ENCODE assay signal across 17 cellular contexts in the genomic region with DNA sequence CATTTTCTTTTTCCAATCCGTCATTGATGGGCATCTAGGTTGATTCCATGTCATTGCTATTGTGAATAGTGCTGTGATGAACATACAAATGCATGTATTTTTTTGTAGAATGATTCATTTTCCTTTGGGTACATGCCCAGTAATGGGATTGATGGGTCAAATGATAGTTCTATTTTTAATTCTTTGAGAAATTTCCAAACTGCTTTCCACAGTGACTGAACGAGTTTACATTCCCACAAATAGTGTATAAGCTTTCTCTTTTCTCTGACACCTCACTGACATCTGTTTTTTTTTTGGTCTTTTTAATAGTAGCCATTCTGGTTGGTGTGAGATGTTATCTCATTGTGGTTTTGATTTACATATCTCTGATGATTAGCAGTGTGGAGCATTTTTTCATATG.
"Had no signal": no experiment of that assay in that cellular context is flagged by ENCODE, and none has a peak within 500 bp of the region (broad histone marks: within the 10 kb centered on the region; RNA-seq: fewer than 3 reads in every experiment).

No MANE protein-coding gene starts in this region.

- H3K4me2 ChIP-seq: hepatocyte had no signal

- H3K36me3 Mint-ChIP-seq: naive thymus-derived CD4-positive, alpha-beta T cell; type B pancreatic cell had no signal

- H3K9me3 ChIP-seq: sigmoid colon, suprapubic skin had no signal

- DNase-seq: activated CD4-positive, alpha-beta T cell treated with anti-CD3 and anti-CD28 coated beads, Interleukin-2, amount 50 U/mL, for 4 hours; activated gamma-delta T cell; activated T-cell treated with anti-CD3 and anti-CD28 coated beads, Interleukin-2, amount 50 U/mL, for 4 hours; amygdala; brain microvascular endothelial cell; naive thymus-derived CD4-positive, alpha-beta T cell; sigmoid colon; stimulated activated CD4-positive, alpha-beta T cell treated with anti-CD3 and anti-CD28 coated beads, Interleukin-2, amount 100 ng/mL, for 48 hours; stimulated activated naive CD4-positive, alpha-beta T cell treated with Interleukin-2 at 50 U/mL for 16 hours; SW 1271 had no signal

- H3K4me3 ChIP-seq: hepatocyte, sigmoid colon, suprapubic skin had no signal

- H3K9me3 Mint-ChIP-seq: activated T-cell treated with anti-CD3 and anti-CD28 coated beads, Interleukin-2, amount 50 U/mL, for 4 hours; T-helper 2 cell treated with Interferon-gamma antibody and Interleukin-4, amounts not matched to agents 5 μg/mL and 100 μg/mL, for 36 hours; type B pancreatic cell had no signal

- H3K4me3 Mint-ChIP-seq: activated naive CD8-positive, alpha-beta T cell; activated T-cell treated with anti-CD3 and anti-CD28 coated beads, Interleukin-2, amount 50 U/mL, for 4 hours; naive thymus-derived CD4-positive, alpha-beta T cell; T-helper 2 cell treated with Interferon-gamma antibody and Interleukin-4, amounts not matched to agents 5 μg/mL and 100 μg/mL, for 36 hours; type B pancreatic cell had no signal

- H3K36me3 ChIP-seq: brain microvascular endothelial cell, sigmoid colon, suprapubic skin had no signal

- H3K27me3 ChIP-seq: brain microvascular endothelial cell, hepatocyte, sigmoid colon, suprapubic skin had no signal

- H3K27me3 Mint-ChIP-seq: progenitor cell of endocrine pancreas, type B pancreatic cell had no signal

- H3K27ac ChIP-seq: brain microvascular endothelial cell, hepatocyte, sigmoid colon, suprapubic skin had no signal

- H3K4me1 ChIP-seq: sigmoid colon had no signal

- H3K27ac Mint-ChIP-seq: activated naive CD8-positive, alpha-beta T cell; naive thymus-derived CD4-positive, alpha-beta T cell; progenitor cell of endocrine pancreas; T-helper 2 cell treated with Interferon-gamma antibody and Interleukin-4, amounts not matched to agents 5 μg/mL and 100 μg/mL, for 36 hours; type B pancreatic cell had no signal

- H3K79me2 ChIP-seq: hepatocyte had no signal

- ATAC-seq: activated CD4-positive, CD25-positive, alpha-beta regulatory T cell treated with anti-CD3 and anti-CD28 coated beads, Interleukin-2, amount 50 U/mL, for 24 hours; activated T-cell treated with anti-CD3 and anti-CD28 coated beads, Interleukin-2, amount 50 U/mL, for 4 hours; naive thymus-derived CD4-positive, alpha-beta T cell had no signal

- H2AFZ ChIP-seq: hepatocyte had no signal
